1 cellular context compared by ENCODE assay signal in genomic region chr1:204377800-204378608, GRCh38.
TF ChIP-seq lines count a peak whose summit lies in the region.

No MANE protein-coding gene starts in this region.

TF ChIP-seq in WTC11, 78 proteins besides CTCF, POLR2A, EP300 and RAD21 (continued from another document):
- TF ChIP-seq FOXK1 (CRISPR knock-in tag; IDR thresholded peaks at IDR 0.05) (peak; percentile 11; the same call in 1 of the 2 replicates), KAT7 (CRISPR knock-in tag; IDR thresholded peaks at IDR 0.05; ENCODE audit: borderline replicate concordance) (0 out of 2 replicates have a peak, but pooled peaks have one; percentile 75), CREB1 (CRISPR knock-in tag; IDR thresholded peaks at IDR 0.05) (no peak), MYBL2 (CRISPR knock-in tag; IDR thresholded peaks at IDR 0.05) (0 out of 2 replicates have a peak, but pooled peaks have one; percentile 27), SMAD3 (CRISPR knock-in tag; IDR thresholded peaks at IDR 0.05; ENCODE audit: borderline replicate concordance) (no peak)
